Comparison of ENCODE assay signal across 1 cellular context in the genomic region with DNA sequence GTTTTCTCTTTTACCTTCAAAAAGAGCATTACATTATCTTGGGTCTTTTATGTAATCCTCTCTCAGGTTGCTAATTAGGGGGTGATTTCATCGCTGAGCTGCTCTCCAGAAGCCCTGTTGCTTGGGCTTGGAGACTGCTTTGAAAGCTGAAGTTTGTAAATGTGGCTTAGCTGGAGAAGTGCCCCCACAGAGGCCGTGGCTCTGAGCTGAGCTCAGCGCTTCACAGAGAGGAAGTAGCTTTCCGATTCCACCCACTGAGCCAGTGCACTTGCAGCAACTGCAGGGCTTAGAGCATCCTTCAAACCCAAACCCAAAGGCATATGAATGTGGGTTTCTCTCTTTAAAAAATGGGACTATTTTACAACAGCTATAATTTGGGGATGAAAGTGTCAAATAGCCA.
TF ChIP-seq lines count a peak whose summit lies in the region.

No MANE protein-coding gene starts in this region.

TF ChIP-seq in IMR-90, 13 proteins besides CTCF, POLR2A, EP300 and RAD21:
- TF ChIP-seq, protein P1, sequence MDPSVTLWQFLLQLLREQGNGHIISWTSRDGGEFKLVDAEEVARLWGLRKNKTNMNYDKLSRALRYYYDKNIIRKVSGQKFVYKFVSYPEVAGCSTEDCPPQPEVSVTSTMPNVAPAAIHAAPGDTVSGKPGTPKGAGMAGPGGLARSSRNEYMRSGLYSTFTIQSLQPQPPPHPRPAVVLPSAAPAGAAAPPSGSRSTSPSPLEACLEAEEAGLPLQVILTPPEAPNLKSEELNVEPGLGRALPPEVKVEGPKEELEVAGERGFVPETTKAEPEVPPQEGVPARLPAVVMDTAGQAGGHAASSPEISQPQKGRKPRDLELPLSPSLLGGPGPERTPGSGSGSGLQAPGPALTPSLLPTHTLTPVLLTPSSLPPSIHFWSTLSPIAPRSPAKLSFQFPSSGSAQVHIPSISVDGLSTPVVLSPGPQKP (IDR thresholded peaks at IDR 0.05; ENCODE audit: borderline replicate concordance, low read depth, low read length): no peak
- no peak for TF ChIP-seq RFX5 (IDR thresholded peaks at IDR 0.05; ENCODE audit: low read depth, low read length)
- TF ChIP-seq NFE2L2 (IDR thresholded peaks at IDR 0.05; ENCODE audit: low read depth, low read length): no peak
TF ChIP-seq in IMR-90: peak in this region for 0.
